ENCODE assay signal across 29 cellular contexts in genomic region chr10:43219848-43220247, GRCh38. TPM values are rescaled to one million over a fixed set of nuclear protein-coding genes. Genes with fewer than 3 reads are reported as not detected.
DNase-seq lines count a peak whose midpoint lies in the region; ATAC-seq and TF ChIP-seq lines count a peak whose summit lies in the region.
"Had no signal": no experiment of that assay in that cellular context is flagged by ENCODE, and none has a peak within 500 bp of the region (broad histone marks: within the 10 kb centered on the region; RNA-seq: fewer than 3 reads in every experiment).

No MANE protein-coding gene starts in this region.

- H3K27ac ChIP-seq in breast epithelium (peak overlapping the region; percentile 81 to 87), left lung (no peak overlapping the region), upper lobe of right lung (no peak overlapping the region)
- H3K27ac ChIP-seq: 22Rv1, C4-2B, KMS-11, ovary, PC-9, VCaP had no signal

- POLR2A ChIA-PET in MCF 10A (lab: Yijun Ruan, JAX) = no interaction called here

- H3K27me3 Mint-ChIP-seq in MCF 10A (ENCODE audit: insufficient read depth, unreplicated experiment) = peaks cover 6% of the 10 kb centered on the region

- CTCF ChIA-PET in MCF 10A (lab: Yijun Ruan, JAX) = no interaction called here

- H3K4me1 ChIP-seq in breast epithelium (peaks cover 0 to 5% of the 10 kb centered on the region in 2 donors), left lung (no peaks in the 10 kb centered on the region), upper lobe of right lung (no peaks in the 10 kb centered on the region)

- no peak overlapping the region for H3K27ac Mint-ChIP-seq in MCF 10A (ENCODE audit: low read depth, unreplicated experiment)
- H3K27ac Mint-ChIP-seq: nephron; stimulated activated effector memory CD8-positive, alpha-beta T cell treated with anti-CD3 and anti-CD28 coated beads, Interleukin-12 subunit alpha, Interleukin-12 subunit beta, amount 100 ng/mL, for 72 hours had no signal

- H3K4me1 Mint-ChIP-seq in MCF 10A (ENCODE audit: insufficient read depth, unreplicated experiment) = peaks cover 2% of the 10 kb centered on the region

- TF ChIP-seq CTCF in breast epithelium (IDR thresholded peaks at IDR 0.05) (no peak), MCF 10A (IDR thresholded peaks at IDR 0.05; ENCODE audit: unreplicated experiment) (no peak), left lung (IDR thresholded peaks at IDR 0.05) (no peak), upper lobe of right lung (IDR thresholded peaks at IDR 0.05) (no peak)

- no peak for TF ChIP-seq POLR2A in breast epithelium (IDR thresholded peaks at IDR 0.05)

- ATAC-seq in left lung (no peak), upper lobe of right lung (no peak), GM18873 (IDR thresholded peaks at IDR 0.05; ENCODE audit: low FRiP score, unreplicated experiment) (no peak), GM18868 (IDR thresholded peaks at IDR 0.05; ENCODE audit: unreplicated experiment) (no peak)
- ATAC-seq: HCT116; mucosa of descending colon; stimulated activated effector memory CD8-positive, alpha-beta T cell treated with anti-CD3 and anti-CD28 coated beads, Interleukin-12 subunit alpha, Interleukin-12 subunit beta, amount 100 ng/mL, for 72 hours had no signal

- DNase-seq in DMS 273 (lab: John Stamatoyannopoulos, UW; ENCODE audit: unreplicated experiment) (peak; percentile 14), DMS 273 treated with DMSO at 0.1 percent for 48 hours (lab: John Stamatoyannopoulos, UW) (no peak), breast epithelium (ENCODE audit: low spot score in 2 of 2) (no peak), MCF 10A (ENCODE audit: unreplicated experiment) (no peak), left lung (peak; percentile 21 to 41), upper lobe of right lung (peak; percentile 48)
- DNase-seq: activated CD4-positive, alpha-beta T cell treated with anti-CD3 and anti-CD28 coated beads for 4 hours; cerebellar nuclear complex; DND-41; NCI-H187; NCI-H2171 treated with DMSO at 0.1 percent for 48 hours; NCI-H510A treated with DMSO at 0.1 percent for 48 hours; NK-92 treated with Interleukin-12 subunit alpha and Interleukin-12 subunit beta, amount 100 ng/mL, for 24 hours; PC-9; SHP77 treated with DMSO at 0.1 percent for 48 hours; stimulated activated CD4-positive, alpha-beta T cell treated with anti-CD3 and anti-CD28 coated beads, Interleukin-4, amount 100 ng/mL, for 24 hours; SW 1271; T-helper 9 cell had no signal

- H3K36me3 Mint-ChIP-seq in MCF 10A (ENCODE audit: insufficient read depth, unreplicated experiment) = no peaks in the 10 kb centered on the region
- H3K36me3 Mint-ChIP-seq: stimulated activated effector memory CD8-positive, alpha-beta T cell treated with anti-CD3 and anti-CD28 coated beads, Interleukin-12 subunit alpha, Interleukin-12 subunit beta, amount 100 ng/mL, for 72 hours had no signal

- BruUV-seq in MCF 10A (replicated peaks; lab: Mats Ljungman, UMichigan) = no TSS peak

- H3K36me3 ChIP-seq in breast epithelium (no peaks in the 10 kb centered on the region), left lung (no peaks in the 10 kb centered on the region), upper lobe of right lung (no peaks in the 10 kb centered on the region)
- H3K36me3 ChIP-seq: ovary had no signal

- no peak overlapping the region for H3K4me3 Mint-ChIP-seq in MCF 10A (ENCODE audit: unreplicated experiment)
- H3K4me3 Mint-ChIP-seq: nephron; stimulated activated effector memory CD8-positive, alpha-beta T cell treated with anti-CD3 and anti-CD28 coated beads, Interleukin-12 subunit alpha, Interleukin-12 subunit beta, amount 100 ng/mL, for 72 hours had no signal

- H3K27me3 ChIP-seq in breast epithelium (no peaks in the 10 kb centered on the region), left lung (peaks cover 0 to 33% of the 10 kb centered on the region in 2 donors), upper lobe of right lung (no peaks in the 10 kb centered on the region)
- H3K27me3 ChIP-seq: ovary had no signal

- no peaks in the 10 kb centered on the region for H3K9me3 Mint-ChIP-seq in MCF 10A (ENCODE audit: unreplicated experiment)
- H3K9me3 Mint-ChIP-seq: nephron; stimulated activated effector memory CD8-positive, alpha-beta T cell treated with anti-CD3 and anti-CD28 coated beads, Interleukin-12 subunit alpha, Interleukin-12 subunit beta, amount 100 ng/mL, for 72 hours had no signal

- intact Hi-C loops in breast epithelium (cut with DNase I; ENCODE audit: low total_unique reads) (no loop called here), MCF 10A (cut with micrococcal nuclease) (no loop called here), left lung (cut with DNase I) (no loop called here), upper lobe of right lung (cut with DNase I) (no loop called here)

- no peak overlapping the region for H3K4me3 ChIP-seq in breast epithelium
- no peak overlapping the region for H3K4me3 ChIP-seq in left lung
- no peak overlapping the region for H3K4me3 ChIP-seq in upper lobe of right lung
- H3K4me3 ChIP-seq: mucosa of descending colon, ovary, PC-9 had no signal

- H3K9me3 ChIP-seq in breast epithelium (no peaks in the 10 kb centered on the region), left lung (no peaks in the 10 kb centered on the region), upper lobe of right lung (no peaks in the 10 kb centered on the region)
- H3K9me3 ChIP-seq: mucosa of descending colon, ovary had no signal

RNA-seq across cellular contexts. Expression of gene RASGEF1A, which starts 47.0 kb away (rescaled TPM):
- 10 to 100 TPM in 2 of 3 donors, 1 to 10 TPM in 1; 1.1 to 15.8 (median 11.5) TPM for total RNA-seq in breast epithelium
- total RNA-seq in MCF 10A (2022) = not detected in 2 replicates
- total RNA-seq in left lung = 1 to 10 TPM; 2.0 to 3.1 TPM
- 2.6 TPM for total RNA-seq in upper lobe of right lung

Comparison
In these comparisons a context has a peak if more than half of its experiments do, and no peak if none do; other contexts are left out.
1. DNase-seq: peak in DMS 273 (single experiment), left lung (2 of 2) and upper lobe of right lung (single experiment); none in DMS 273 treated with DMSO at 0.1 percent for 48 hours (single experiment), breast epithelium (0 of 2) and MCF 10A (single experiment).
2. H3K27ac ChIP-seq: peak in breast epithelium (2 of 2); none in left lung (0 of 2) and upper lobe of right lung (single experiment).